Comparison of ENCODE assay signal across 24 cellular contexts in the genomic region with DNA sequence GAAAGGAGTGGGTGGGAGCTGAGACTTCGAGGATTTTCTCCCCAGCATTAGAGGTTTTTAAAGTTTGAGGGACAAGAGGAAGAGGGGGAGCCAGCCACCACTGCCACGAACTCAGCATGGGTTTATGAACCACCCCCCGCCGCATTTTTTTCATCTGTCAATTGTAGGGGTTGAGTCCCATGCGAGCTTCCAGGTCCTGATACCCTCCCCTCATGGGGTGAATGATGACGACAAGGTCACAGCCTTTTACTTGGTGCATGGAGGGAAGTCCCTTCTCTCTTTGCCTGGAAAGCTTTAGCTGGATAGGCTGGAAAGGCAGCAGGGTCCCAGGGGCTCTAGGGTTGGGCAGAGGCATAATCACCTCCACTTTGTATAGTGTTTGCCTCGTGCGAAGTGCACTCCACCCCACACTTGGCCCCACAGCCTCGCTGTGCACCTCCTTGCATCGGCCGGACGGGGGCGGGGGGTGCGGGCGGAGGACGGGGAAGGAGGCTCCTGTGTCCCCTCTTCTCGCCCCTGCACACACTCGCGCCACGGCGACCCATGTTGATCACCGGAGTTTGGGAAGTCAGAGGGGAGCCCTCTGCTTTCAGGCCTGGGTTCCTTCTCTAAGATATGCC. TPM values are rescaled to one million over a fixed set of nuclear protein-coding genes. Genes with fewer than 3 reads are reported as not detected.
DNase-seq lines count a peak whose midpoint lies in the region; ATAC-seq, FAIRE-seq and TF ChIP-seq lines count a peak whose summit lies in the region.
"Had no signal": no experiment of that assay in that cellular context is flagged by ENCODE, and none has a peak within 500 bp of the region (broad histone marks: within the 10 kb centered on the region; RNA-seq: fewer than 3 reads in every experiment).

No MANE protein-coding gene starts in this region.

- H3K9me3 ChIP-seq in colonic mucosa: no peaks in the 10 kb centered on the region
- H3K9me3 ChIP-seq in sigmoid colon: no peaks in the 10 kb centered on the region
- no peaks in the 10 kb centered on the region for H3K9me3 ChIP-seq in mucosa of descending colon

- H3K4me1 Mint-ChIP-seq in activated CD8-positive, alpha-beta T cell treated with anti-CD3 and anti-CD28 coated beads, Interleukin-2, amount 10 ng/mL, durations not matched to agents 7 days and 5 days (ENCODE audit: low read depth): peaks cover 3% of the 10 kb centered on the region
- H3K4me1 Mint-ChIP-seq in activated CD8-positive, alpha-beta T cell treated with anti-CD3 and anti-CD28 coated beads for 36 hours (ENCODE audit: low read depth): peaks cover 7% of the 10 kb centered on the region

- intact Hi-C loops in activated CD8-positive, alpha-beta T cell treated with anti-CD3 and anti-CD28 coated beads for 36 hours (cut with micrococcal nuclease): no loop called here
- intact Hi-C loops in colonic mucosa (cut with DNase I): no loop called here
- intact Hi-C loops in sigmoid colon (cut with DNase I): no loop called here
- intact Hi-C loops in mucosa of descending colon (cut with DNase I, micrococcal nuclease): no loop called here

- H3K27me3 Mint-ChIP-seq in activated CD8-positive, alpha-beta T cell treated with anti-CD3 and anti-CD28 coated beads, Interleukin-2, amount 10 ng/mL, durations not matched to agents 7 days and 5 days (ENCODE audit: low read depth): peaks cover 37% of the 10 kb centered on the region
- peaks cover 59% of the 10 kb centered on the region for H3K27me3 Mint-ChIP-seq in activated CD8-positive, alpha-beta T cell treated with anti-CD3 and anti-CD28 coated beads for 36 hours

- TF ChIP-seq CTCF in activated CD8-positive, alpha-beta T cell treated with anti-CD3 and anti-CD28 coated beads for 36 hours (IDR thresholded peaks at IDR 0.05): no peak
- TF ChIP-seq CTCF in colonic mucosa (IDR thresholded peaks at IDR 0.05) (no peak), sigmoid colon (IDR thresholded peaks at IDR 0.05) (no peak), mucosa of descending colon (IDR thresholded peaks at IDR 0.05) (no peak)

- H3K27ac ChIP-seq in colonic mucosa (no peak overlapping the region), sigmoid colon (no peak overlapping the region)

- H3K27me3 ChIP-seq in colonic mucosa: peaks cover 66% of the 10 kb centered on the region
- H3K27me3 ChIP-seq in sigmoid colon: peaks cover 61 to 97% (median 85%) of the 10 kb centered on the region in 3 donors

- H3K27ac Mint-ChIP-seq in activated CD8-positive, alpha-beta T cell treated with anti-CD3 and anti-CD28 coated beads, Interleukin-2, amount 10 ng/mL, durations not matched to agents 7 days and 5 days: no peak overlapping the region
- no peak overlapping the region for H3K27ac Mint-ChIP-seq in activated CD8-positive, alpha-beta T cell treated with anti-CD3 and anti-CD28 coated beads for 36 hours
- H3K27ac Mint-ChIP-seq: activated naive CD4-positive, alpha-beta T cell treated with anti-CD3 and anti-CD28 coated beads, Interleukin-2, amount 10 ng/mL, durations not matched to agents 7 days and 5 days; natural killer cell; stimulated activated effector memory CD8-positive, alpha-beta T cell treated with anti-CD3 and anti-CD28 coated beads, Interleukin-12 subunit alpha, Interleukin-12 subunit beta, amount 100 ng/mL, for 72 hours; type B pancreatic cell had no signal

- peak; percentile 19 for DNase-seq in activated CD8-positive, alpha-beta T cell treated with anti-CD3 and anti-CD28 coated beads, Interleukin-2, amount 10 ng/mL, durations not matched to agents 7 days and 5 days
- no peak for DNase-seq in activated CD8-positive, alpha-beta T cell treated with anti-CD3 and anti-CD28 coated beads for 36 hours
- DNase-seq in GM12891 (ENCODE audit: insufficient read length, low spot score) (peak; percentile 25), colonic mucosa (peak; percentile 15), sigmoid colon (peak; percentile 41), mucosa of descending colon (no peak)
- DNase-seq in activated CD4-positive, CD25-positive, alpha-beta regulatory T cell treated with anti-CD3 and anti-CD28 coated beads, Interleukin-2, amount 50 U/mL, for 72 hours: no peak
- DNase-seq: cerebellar nuclear complex, NCI-H1436, NCI-H2107, SHP77 had no signal

- POLR2A ChIA-PET in activated CD8-positive, alpha-beta T cell treated with anti-CD3 and anti-CD28 coated beads, Interleukin-2, amount 10 ng/mL, durations not matched to agents 7 days and 5 days (lab: Charles Lee): no interaction called here
- POLR2A ChIA-PET in activated CD8-positive, alpha-beta T cell treated with anti-CD3 and anti-CD28 coated beads for 36 hours (lab: Charles Lee): no interaction called here

- FAIRE-seq in GM12891 (lab: Jason Lieb, UNC): no peak
- FAIRE-seq: A204.1, frontal cortex had no signal

- no peak for ATAC-seq in activated CD8-positive, alpha-beta T cell treated with anti-CD3 and anti-CD28 coated beads, Interleukin-2, amount 10 ng/mL, durations not matched to agents 7 days and 5 days
- ATAC-seq in activated CD8-positive, alpha-beta T cell treated with anti-CD3 and anti-CD28 coated beads for 36 hours: no peak
- ATAC-seq in HG03135 (IDR thresholded peaks at IDR 0.05; ENCODE audit: unreplicated experiment): no peak
- no peak for ATAC-seq in mucosa of descending colon

- CTCF ChIA-PET in activated CD8-positive, alpha-beta T cell treated with anti-CD3 and anti-CD28 coated beads, Interleukin-2, amount 10 ng/mL, durations not matched to agents 7 days and 5 days (lab: Charles Lee): no interaction called here
- CTCF ChIA-PET in activated CD8-positive, alpha-beta T cell treated with anti-CD3 and anti-CD28 coated beads for 36 hours (lab: Charles Lee): no interaction called here

- no peaks in the 10 kb centered on the region for H3K4me1 ChIP-seq in colonic mucosa
- H3K4me1 ChIP-seq in sigmoid colon: peaks cover 0 to 32% (median 20%) of the 10 kb centered on the region in 4 donors
- no peaks in the 10 kb centered on the region for H3K4me1 ChIP-seq in mucosa of descending colon (ENCODE audit: low read depth)

- TF ChIP-seq POLR2A in GM12891 (IDR thresholded peaks at IDR 0.05; ENCODE audit: low read depth, low read length) (no peak), sigmoid colon (IDR thresholded peaks at IDR 0.05) (no peak)

- H3K36me3 Mint-ChIP-seq in activated CD8-positive, alpha-beta T cell treated with anti-CD3 and anti-CD28 coated beads, Interleukin-2, amount 10 ng/mL, durations not matched to agents 7 days and 5 days (ENCODE audit: low read depth): peaks cover 6% of the 10 kb centered on the region
- no peaks in the 10 kb centered on the region for H3K36me3 Mint-ChIP-seq in activated CD8-positive, alpha-beta T cell treated with anti-CD3 and anti-CD28 coated beads for 36 hours (ENCODE audit: low read depth)
- H3K36me3 Mint-ChIP-seq: brain, IgD-negative memory B cell, natural killer cell, type B pancreatic cell had no signal

- no peak overlapping the region for H3K4me3 Mint-ChIP-seq in activated CD8-positive, alpha-beta T cell treated with anti-CD3 and anti-CD28 coated beads, Interleukin-2, amount 10 ng/mL, durations not matched to agents 7 days and 5 days
- no peak overlapping the region for H3K4me3 Mint-ChIP-seq in activated CD8-positive, alpha-beta T cell treated with anti-CD3 and anti-CD28 coated beads for 36 hours
- H3K4me3 Mint-ChIP-seq: activated naive CD4-positive, alpha-beta T cell treated with anti-CD3 and anti-CD28 coated beads, Interleukin-2, amount 10 ng/mL, durations not matched to agents 7 days and 5 days; natural killer cell; stimulated activated effector memory CD8-positive, alpha-beta T cell treated with anti-CD3 and anti-CD28 coated beads, Interleukin-12 subunit alpha, Interleukin-12 subunit beta, amount 100 ng/mL, for 72 hours; type B pancreatic cell had no signal

- no peak overlapping the region for H3K9ac ChIP-seq in colonic mucosa (ENCODE audit: low read depth in 2 of 2, low read length in 2 of 2)

- no peaks in the 10 kb centered on the region for H3K36me3 ChIP-seq in colonic mucosa
- H3K36me3 ChIP-seq in sigmoid colon: no peaks in the 10 kb centered on the region
- H3K36me3 ChIP-seq in mucosa of descending colon (ENCODE audit: low read depth): no peaks in the 10 kb centered on the region

- H3K9me3 Mint-ChIP-seq in activated CD8-positive, alpha-beta T cell treated with anti-CD3 and anti-CD28 coated beads, Interleukin-2, amount 10 ng/mL, durations not matched to agents 7 days and 5 days (ENCODE audit: insufficient read depth): no peaks in the 10 kb centered on the region
- no peaks in the 10 kb centered on the region for H3K9me3 Mint-ChIP-seq in activated CD8-positive, alpha-beta T cell treated with anti-CD3 and anti-CD28 coated beads for 36 hours
- H3K9me3 Mint-ChIP-seq: natural killer cell; stimulated activated effector memory CD8-positive, alpha-beta T cell treated with anti-CD3 and anti-CD28 coated beads, Interleukin-12 subunit alpha, Interleukin-12 subunit beta, amount 100 ng/mL, for 72 hours; type B pancreatic cell had no signal

- 42 to 56% methylated on average over 22 of the region's 22 CpGs for WGBS in sigmoid colon, 2 donors

- H3K4me3 ChIP-seq in colonic mucosa (no peak overlapping the region), sigmoid colon (no peak overlapping the region), mucosa of descending colon (no peak overlapping the region)
- H3K4me3 ChIP-seq: lung had no signal

- TF ChIP-seq EP300 in sigmoid colon (IDR thresholded peaks at IDR 0.05): no peak

TF ChIP-seq in GM12891, 5 proteins besides CTCF, POLR2A, EP300 and RAD21:
- TF ChIP-seq POU2F2 (IDR thresholded peaks at IDR 0.05; ENCODE audit: low read depth, low read length): no peak
- TF ChIP-seq SPI1 (IDR thresholded peaks at IDR 0.05; ENCODE audit: low read depth, low read length): no peak
- TF ChIP-seq POLR2AphosphoS5 (IDR thresholded peaks at IDR 0.05; ENCODE audit: low read depth, low read length): no peak
- TF ChIP-seq PAX5 (IDR thresholded peaks at IDR 0.05; ENCODE audit: insufficient read depth, low read length, severe bottlenecking): no peak
- no peak for TF ChIP-seq TAF1 (IDR thresholded peaks at IDR 0.05; ENCODE audit: low read depth, low read length)
TF ChIP-seq in GM12891: peak in this region for 0.

RNA-seq across cellular contexts. Expression of gene NKX1-1, which starts 3.7 kb away (rescaled TPM):
- not detected for total RNA-seq in activated CD8-positive, alpha-beta T cell treated with anti-CD3 and anti-CD28 coated beads, Interleukin-2, amount 10 ng/mL, durations not matched to agents 7 days and 5 days
- not detected for total RNA-seq in activated CD8-positive, alpha-beta T cell treated with anti-CD3 and anti-CD28 coated beads for 36 hours
- not detected for polyA plus RNA-seq in GM12891 (2012; ENCODE audit: low read depth, missing spikeins)
- total RNA-seq in colonic mucosa (not detected), sigmoid colon (not detected), mucosa of descending colon (not detected)
- polyA plus RNA-seq in sigmoid colon: not detected
- total RNA-seq: Calu3, frontal cortex, lung, mononuclear cell, natural killer cell, pulmonary artery endothelial cell had no signal
- polyA plus RNA-seq: IgD-negative memory B cell, lung had no signal

Comparison
In these comparisons a context has a peak if more than half of its experiments do, and no peak if none do; other contexts are left out.
1. DNase-seq: peak in activated CD8-positive, alpha-beta T cell treated with anti-CD3 and anti-CD28 coated beads, Interleukin-2, amount 10 ng/mL, durations not matched to agents 7 days and 5 days (single experiment), GM12891 (single experiment), colonic mucosa (single experiment) and sigmoid colon (single experiment); none in activated CD8-positive, alpha-beta T cell treated with anti-CD3 and anti-CD28 coated beads for 36 hours (single experiment), activated CD4-positive, CD25-positive, alpha-beta regulatory T cell treated with anti-CD3 and anti-CD28 coated beads, Interleukin-2, amount 50 U/mL, for 72 hours (single experiment) and mucosa of descending colon (0 of 3).